Comparison of ENCODE assay signal across 39 cellular contexts in the genomic region with DNA sequence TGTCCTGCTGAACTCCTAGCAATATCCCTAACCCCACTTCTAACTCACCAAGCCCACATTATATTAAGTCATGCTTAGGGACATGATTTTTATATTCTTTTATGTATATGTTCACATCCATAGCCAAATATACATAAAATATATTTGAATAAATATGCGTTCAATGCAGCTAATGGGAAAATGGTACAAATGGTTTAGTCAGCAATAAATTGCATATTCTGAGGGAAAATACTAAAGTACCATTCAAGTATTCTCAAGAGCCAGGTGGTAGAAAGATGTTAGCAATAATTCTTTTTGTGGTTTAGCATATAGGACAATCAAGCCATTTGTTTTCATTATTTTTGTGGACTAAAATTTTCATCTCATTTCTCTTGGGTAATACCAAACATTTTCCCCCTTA.
"Had no signal": no experiment of that assay in that cellular context is flagged by ENCODE, and none has a peak within 500 bp of the region (broad histone marks: within the 10 kb centered on the region; RNA-seq: fewer than 3 reads in every experiment).

No MANE protein-coding gene starts in this region.

- H3K27me3 Mint-ChIP-seq: activated naive CD4-positive, alpha-beta T cell treated with anti-CD3 and anti-CD28 coated beads, Interleukin-2, amount 10 ng/mL, durations not matched to agents 7 days and 5 days; activated naive CD8-positive, alpha-beta T cell; activated naive CD8-positive, alpha-beta T cell treated with anti-CD3 and anti-CD28 coated beads for 36 hours; activated naive CD8-positive, alpha-beta T cell treated with anti-CD3 and anti-CD28 coated beads, Interleukin-2, amount 10 ng/mL, durations not matched to agents 7 days and 5 days; activated naive CD8-positive, alpha-beta T cell treated with anti-CD3 and anti-CD28 coated beads, Interleukin-2, amount 50 U/mL, for 24 hours; activated T-cell treated with anti-CD3 and anti-CD28 coated beads, Interleukin-2, amount 50 U/mL, for 24 hours; activated T-helper 17 cell treated with anti-CD3 and anti-CD28 coated beads, Interleukin-2, amount 50 U/mL, for 72 hours; brain; central memory CD8-positive, alpha-beta T cell had no signal

- H3K9me3 ChIP-seq: adrenal gland, ascending aorta, body of pancreas, breast epithelium had no signal

- H3K36me3 Mint-ChIP-seq: activated naive CD4-positive, alpha-beta T cell treated with anti-CD3 and anti-CD28 coated beads, Interleukin-2, amount 10 ng/mL, durations not matched to agents 7 days and 5 days; activated naive CD4-positive, alpha-beta T cell treated with anti-CD3 and anti-CD28 coated beads, Interleukin-2, amount 50 U/mL, for 24 hours; activated naive CD8-positive, alpha-beta T cell; activated naive CD8-positive, alpha-beta T cell treated with anti-CD3 and anti-CD28 coated beads for 36 hours; activated naive CD8-positive, alpha-beta T cell treated with anti-CD3 and anti-CD28 coated beads, Interleukin-2, amount 10 ng/mL, durations not matched to agents 7 days and 5 days had no signal

- H3K36me3 ChIP-seq: adrenal gland, ascending aorta, brain microvascular endothelial cell, breast epithelium, cardiac muscle cell had no signal

- H3K27ac ChIP-seq: adrenal gland, ascending aorta, body of pancreas, brain microvascular endothelial cell, breast epithelium, cardiac muscle cell had no signal

- H3K4me1 Mint-ChIP-seq: activated naive CD4-positive, alpha-beta T cell treated with anti-CD3 and anti-CD28 coated beads, Interleukin-2, amount 10 ng/mL, durations not matched to agents 7 days and 5 days; activated naive CD4-positive, alpha-beta T cell treated with anti-CD3 and anti-CD28 coated beads, Interleukin-2, amount 50 U/mL, for 24 hours; activated naive CD8-positive, alpha-beta T cell treated with anti-CD3 and anti-CD28 coated beads for 36 hours; activated naive CD8-positive, alpha-beta T cell treated with anti-CD3 and anti-CD28 coated beads, Interleukin-2, amount 50 U/mL, for 24 hours; activated T-helper 17 cell treated with anti-CD3 and anti-CD28 coated beads, Interleukin-2, amount 50 U/mL, for 72 hours; central memory CD8-positive, alpha-beta T cell had no signal

- ATAC-seq: activated naive CD4-positive, alpha-beta T cell treated with anti-CD3 and anti-CD28 coated beads, Interleukin-2, amount 50 U/mL, for 72 hours; activated naive CD8-positive, alpha-beta T cell treated with anti-CD3 and anti-CD28 coated beads, Interleukin-2, amount 50 U/mL, for 24 hours; activated T-cell treated with anti-CD3 and anti-CD28 coated beads, Interleukin-2, amount 50 U/mL, for 4 hours; activated T-cell treated with anti-CD3 and anti-CD28 coated beads, Interleukin-2, amount 50 U/mL, for 72 hours; activated T-helper 17 cell treated with anti-CD3 and anti-CD28 coated beads, Interleukin-2, amount 50 U/mL, for 72 hours; body of pancreas had no signal

- DNase-seq: activated effector memory CD4-positive, alpha-beta T cell treated with anti-CD3 and anti-CD28 coated beads, Interleukin-2, amount 50 U/mL, for 16 hours; activated effector memory CD4-positive, alpha-beta T cell treated with Interleukin-2 at 50 U/mL for 16 hours; activated gamma-delta T cell; activated gamma-delta T cell treated with Interleukin-2 at 50 U/mL for 16 hours; activated naive CD4-positive, alpha-beta T cell; activated naive CD4-positive, alpha-beta T cell treated with anti-CD3 and anti-CD28 coated beads for 36 hours; activated naive CD4-positive, alpha-beta T cell treated with anti-CD3 and anti-CD28 coated beads, Interleukin-2, amount 10 ng/mL, durations not matched to agents 7 days and 5 days; activated naive CD4-positive, alpha-beta T cell treated with anti-CD3 and anti-CD28 coated beads, Interleukin-2, amount 50 U/mL, for 16 hours; activated naive CD4-positive, alpha-beta T cell treated with Interleukin-2 at 50 U/mL for 16 hours; activated naive CD8-positive, alpha-beta T cell treated with anti-CD3 and anti-CD28 coated beads for 36 hours; activated naive CD8-positive, alpha-beta T cell treated with anti-CD3 and anti-CD28 coated beads, Interleukin-2, amount 10 ng/mL, durations not matched to agents 7 days and 5 days; activated naive CD8-positive, alpha-beta T cell treated with anti-CD3 and anti-CD28 coated beads, Interleukin-2, amount 50 U/mL, for 24 hours; activated T-cell treated with anti-CD3 and anti-CD28 coated beads, Interleukin-2, amount 50 U/mL, for 1 hour; activated T-cell treated with anti-CD3 and anti-CD28 coated beads, Interleukin-2, amount 50 U/mL, for 24 hours; activated T-cell treated with anti-CD3 and anti-CD28 coated beads, Interleukin-2, amount 50 U/mL, for 4 hours; activated T-cell treated with anti-CD3 and anti-CD28 coated beads, Interleukin-2, amount 50 U/mL, for 72 hours; adrenal gland; amniotic stem cell; amygdala; anterior cingulate cortex; aorta; body of pancreas; brain microvascular endothelial cell; caudate nucleus; central memory CD4-positive, alpha-beta T cell had no signal

- H3K27ac Mint-ChIP-seq: activated naive CD4-positive, alpha-beta T cell treated with anti-CD3 and anti-CD28 coated beads for 36 hours; activated naive CD4-positive, alpha-beta T cell treated with anti-CD3 and anti-CD28 coated beads, Interleukin-2, amount 10 ng/mL, durations not matched to agents 7 days and 5 days; activated naive CD4-positive, alpha-beta T cell treated with anti-CD3 and anti-CD28 coated beads, Interleukin-2, amount 50 U/mL, for 24 hours; activated naive CD4-positive, alpha-beta T cell treated with anti-CD3 and anti-CD28 coated beads, Interleukin-2, amount 50 U/mL, for 72 hours; activated naive CD8-positive, alpha-beta T cell; activated naive CD8-positive, alpha-beta T cell treated with anti-CD3 and anti-CD28 coated beads for 36 hours; activated naive CD8-positive, alpha-beta T cell treated with anti-CD3 and anti-CD28 coated beads, Interleukin-2, amount 10 ng/mL, durations not matched to agents 7 days and 5 days; activated naive CD8-positive, alpha-beta T cell treated with anti-CD3 and anti-CD28 coated beads, Interleukin-2, amount 50 U/mL, for 24 hours; activated T-cell treated with anti-CD3 and anti-CD28 coated beads, Interleukin-2, amount 50 U/mL, for 24 hours; activated T-cell treated with anti-CD3 and anti-CD28 coated beads, Interleukin-2, amount 50 U/mL, for 72 hours; activated T-helper 1 cell treated with anti-CD3 and anti-CD28 coated beads, Interleukin-12 subunit alpha, Interleukin-12 subunit beta, Interleukin-2, Interleukin-4 antibody, amounts not matched to agents 30 ng/mL and 10 ng/mL and 1 ng/mL, durations not matched to agents 14 hours and 24 hours and 36 hours; activated T-helper 17 cell treated with anti-CD3 and anti-CD28 coated beads, Interleukin-2, amount 50 U/mL, for 72 hours; activated T-helper 2 cell treated with anti-CD3 and anti-CD28 coated beads, Interferon-gamma antibody, Interleukin-2, Interleukin-4, amounts not matched to agents 10 μg/mL and 5 μg/mL and 100 μg/mL, durations not matched to agents 14 hours and 24 hours and 36 hours; brain had no signal

- H3K4me3 ChIP-seq: adrenal gland, ascending aorta, body of pancreas, breast epithelium, cardiac muscle cell had no signal

- FAIRE-seq: astrocyte, bronchial epithelial cell, colon had no signal

- H3K27me3 ChIP-seq: adrenal gland, ascending aorta, body of pancreas, brain microvascular endothelial cell, breast epithelium, cardiac muscle cell had no signal

- H3K4me3 Mint-ChIP-seq: activated naive CD4-positive, alpha-beta T cell treated with anti-CD3 and anti-CD28 coated beads for 36 hours; activated naive CD4-positive, alpha-beta T cell treated with anti-CD3 and anti-CD28 coated beads, Interleukin-2, amount 10 ng/mL, durations not matched to agents 7 days and 5 days; activated naive CD4-positive, alpha-beta T cell treated with anti-CD3 and anti-CD28 coated beads, Interleukin-2, amount 50 U/mL, for 24 hours; activated naive CD8-positive, alpha-beta T cell; activated naive CD8-positive, alpha-beta T cell treated with anti-CD3 and anti-CD28 coated beads for 36 hours; activated naive CD8-positive, alpha-beta T cell treated with anti-CD3 and anti-CD28 coated beads, Interleukin-2, amount 10 ng/mL, durations not matched to agents 7 days and 5 days; activated naive CD8-positive, alpha-beta T cell treated with anti-CD3 and anti-CD28 coated beads, Interleukin-2, amount 50 U/mL, for 24 hours; activated T-cell treated with anti-CD3 and anti-CD28 coated beads, Interleukin-2, amount 50 U/mL, for 24 hours; activated T-cell treated with anti-CD3 and anti-CD28 coated beads, Interleukin-2, amount 50 U/mL, for 4 hours; activated T-cell treated with anti-CD3 and anti-CD28 coated beads, Interleukin-2, amount 50 U/mL, for 72 hours; activated T-helper 1 cell treated with anti-CD3 and anti-CD28 coated beads, Interleukin-12 subunit alpha, Interleukin-12 subunit beta, Interleukin-2, Interleukin-4 antibody, amounts not matched to agents 30 ng/mL and 10 ng/mL and 1 ng/mL, durations not matched to agents 14 hours and 24 hours and 36 hours; activated T-helper 17 cell treated with anti-CD3 and anti-CD28 coated beads, Interleukin-2, amount 50 U/mL, for 72 hours; brain; central memory CD8-positive, alpha-beta T cell had no signal

- H3K4me1 ChIP-seq: adrenal gland, ascending aorta, body of pancreas, breast epithelium had no signal
